8 cellular contexts compared by ENCODE assay signal in genomic region chr7:37920619-37921339, GRCh38. TPM values are rescaled to one million over a fixed set of nuclear protein-coding genes. Genes with fewer than 3 reads are reported as not detected.
DNase-seq lines count a peak whose midpoint lies in the region; ATAC-seq lines count a peak whose summit lies in the region.

Gene EPDR1 (plus strand): TSS chr7:37920640. CDS start chr7:37920940, 300 bp downstream.

- DNase-seq in DMS 273 (lab: John Stamatoyannopoulos, UW; ENCODE audit: unreplicated experiment) (peak; percentile 96), HS-27A (ENCODE audit: low read depth) (peak; percentile 29), RPMI7951 (ENCODE audit: low read depth) (peak; percentile 80), cerebellum (ENCODE audit: low spot score) (peak; percentile 64), left colon (peak; percentile 66 to 67)
- peak; percentile 23 for DNase-seq in stimulated activated CD4-positive, alpha-beta T cell treated with anti-CD3 and anti-CD28 coated beads, Interleukin-4, amount 100 ng/mL, for 1 hour

- intact Hi-C loops in left colon (cut with DNase I, micrococcal nuclease), result no loop called here

- ATAC-seq in GM19438 (IDR thresholded peaks at IDR 0.05; ENCODE audit: low read depth, unreplicated experiment) (peak; percentile 48), left colon (peak; percentile 86), HG02840 (IDR thresholded peaks at IDR 0.05; ENCODE audit: low FRiP score, unreplicated experiment) (no peak)

RNA-seq across cellular contexts. Expression of gene EPDR1, which starts in this region (rescaled TPM):
- 31.6 and 35.1 TPM in 2 replicates for total RNA-seq in RPMI7951 (2014; rRNA removed; shearing (Covaris generic))
- total RNA-seq in cerebellum (21.2 TPM), left colon (10 to 100 TPM; 10.5 to 19.7 TPM)

Comparison
In these comparisons a context has a peak if more than half of its experiments do, and no peak if none do; other contexts are left out.
1. DNase-seq: peak in every context shown above with its lines; median percentile 96 in DMS 273; 80 in RPMI7951; 66 in left colon; 64 in cerebellum; 29 in HS-27A; 23 in stimulated activated CD4-positive, alpha-beta T cell treated with anti-CD3 and anti-CD28 coated beads, Interleukin-4, amount 100 ng/mL, for 1 hour.